In genomic region chr1:145992502-145992936, GRCh38 we compare ENCODE assay signal across 9 cellular contexts. TPM values are rescaled to one million over a fixed set of nuclear protein-coding genes. Genes with fewer than 3 reads are reported as not detected.
A peak's percentile ranks its signal among the peaks of the same experiment; 100 is the strongest.
DNase-seq lines count a peak whose midpoint lies in the region; ATAC-seq and TF ChIP-seq lines count a peak whose summit lies in the region.
"Had no signal": no experiment of that assay in that cellular context is flagged by ENCODE, and none has a peak within 500 bp of the region (broad histone marks: within the 10 kb centered on the region; RNA-seq: fewer than 3 reads in every experiment).

No MANE protein-coding gene starts in this region.

- H3K4me3 ChIP-seq in fibroblast of the aortic adventitia (ENCODE audit: low read depth, low read length) (peak overlapping the region; percentile 99), prostate gland (peak overlapping the region; percentile 48 to 64)

- no peak for TF ChIP-seq POLR2A in prostate gland (IDR thresholded peaks at IDR 0.05)

- H3K27me3 ChIP-seq in prostate gland (replicated peaks; ENCODE audit: insufficient read depth) = no peaks in the 10 kb centered on the region

- intact Hi-C loops in prostate gland (cut with DNase I) = no loop called here

- no peaks in the 10 kb centered on the region for H3K4me1 ChIP-seq in prostate gland (replicated peaks)

- TF ChIP-seq CTCF in VCaP (conservative IDR thresholded peaks at IDR 0.05) = no peak
- TF ChIP-seq CTCF in fibroblast of the aortic adventitia (IDR thresholded peaks at IDR 0.05; ENCODE audit: insufficient read depth, low read length) = no peak
- TF ChIP-seq CTCF in prostate gland (IDR thresholded peaks at IDR 0.05) = no peak

- H3K27ac ChIP-seq in VCaP = peak overlapping the region; percentile 94
- peak overlapping the region; percentile 96 to 97 for H3K27ac ChIP-seq in prostate gland

- ATAC-seq in GM21528 (IDR thresholded peaks at IDR 0.05; ENCODE audit: low FRiP score, unreplicated experiment) = no peak

- peaks cover 18 to 25% of the 10 kb centered on the region in 2 donors for H3K36me3 ChIP-seq in prostate gland

- DNase-seq in DMS53 treated with DMSO at 0.1 percent for 48 hours (lab: John Stamatoyannopoulos, UW; ENCODE audit: unreplicated experiment) (peak; percentile 25), fibroblast of the aortic adventitia (ENCODE audit: low read depth) (no peak), prostate gland (ENCODE audit: low spot score) (no peak), SW480 (ENCODE audit: low spot score) (no peak), EL (no peak), UCSD-AML1 (lab: John Stamatoyannopoulos, UW; ENCODE audit: unreplicated experiment) (no peak)
- DNase-seq: SIG-M5 had no signal

- WGBS in prostate gland = 57% methylated on average over 1 of the region's 1 CpG

- H3K9me3 ChIP-seq in prostate gland = no peaks in the 10 kb centered on the region

RNA-seq across cellular contexts. Expression of gene TXNIP, which starts 3.9 kb away (rescaled TPM):
- total RNA-seq in fibroblast of the aortic adventitia (ENCODE audit: low replicate concordance) (73.0 and 257 TPM in 2 replicates), prostate gland (100 to 1,000 TPM; 618 to 736 TPM)

RNA-seq across cellular contexts. Expression of gene POLR3GL, which starts 28.0 kb away (rescaled TPM):
- total RNA-seq in fibroblast of the aortic adventitia (ENCODE audit: low replicate concordance) = 15.7 and 28.4 TPM in 2 replicates
- total RNA-seq in prostate gland = 10 to 100 TPM; 20.3 to 23.2 TPM

RNA-seq across cellular contexts. Expression of gene ANKRD34A, which starts 28.1 kb away (rescaled TPM):
- total RNA-seq in fibroblast of the aortic adventitia (ENCODE audit: low replicate concordance) = 0.65 and 0.99 TPM in 2 replicates
- total RNA-seq in prostate gland = 1 to 10 TPM; 1.6 to 2.4 TPM

RNA-seq across cellular contexts. Expression of gene HJV, which starts 29.0 kb away (rescaled TPM):
- total RNA-seq in fibroblast of the aortic adventitia (ENCODE audit: low replicate concordance) (not detected in 2 replicates), prostate gland (1 to 10 TPM in 1 of 2 donors, not detected in 1; 1.2 TPM)

RNA-seq across cellular contexts. Expression of gene LIX1L, which starts 34.7 kb away (rescaled TPM):
- total RNA-seq in fibroblast of the aortic adventitia (ENCODE audit: low replicate concordance) (50.8 and 73.3 TPM in 2 replicates), prostate gland (10 to 100 TPM; 30.0 to 31.8 TPM)
